Comparison of ENCODE assay signal across 19 cellular contexts in the genomic region with DNA sequence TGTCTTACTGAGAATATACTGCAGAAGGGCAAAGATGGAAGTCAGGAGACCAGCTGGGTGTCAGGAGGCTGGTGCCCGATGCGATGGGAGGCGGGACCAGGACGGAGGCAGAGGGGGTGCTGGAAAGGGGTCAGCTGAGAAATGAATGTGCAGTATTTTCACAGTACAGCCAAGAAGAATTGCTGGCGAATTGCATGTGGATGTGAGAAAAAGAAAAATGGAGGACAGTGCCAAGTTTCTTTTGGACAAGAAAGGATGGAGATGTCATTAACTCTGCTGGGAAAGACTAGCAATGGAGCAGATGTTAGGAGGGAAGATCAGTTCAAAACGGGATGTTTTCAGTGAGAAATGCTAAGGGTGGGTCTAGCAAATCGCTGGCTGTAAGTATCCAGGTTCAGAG.
"Had no signal": no experiment of that assay in that cellular context is flagged by ENCODE, and none has a peak within 500 bp of the region (broad histone marks: within the 10 kb centered on the region; RNA-seq: fewer than 3 reads in every experiment).

No MANE protein-coding gene starts in this region.

- H3K27ac ChIP-seq: adrenal gland, foreskin keratinocyte, testis, upper lobe of right lung had no signal

- FAIRE-seq: colon had no signal

- H3K9me3 ChIP-seq: adrenal gland, mucosa of descending colon, testis, upper lobe of right lung had no signal

- H3K27me3 ChIP-seq: adrenal gland, foreskin keratinocyte, testis, upper lobe of right lung had no signal

- H3K4me1 ChIP-seq: adrenal gland, testis, upper lobe of right lung had no signal

- ATAC-seq: activated CD4-positive, CD25-positive, alpha-beta regulatory T cell treated with anti-CD3 and anti-CD28 coated beads, Interleukin-2, amount 50 U/mL, for 24 hours; esophagus mucosa; foreskin keratinocyte; naive thymus-derived CD8-positive, alpha-beta T cell; stimulated activated naive CD8-positive, alpha-beta T cell treated with anti-CD3 and anti-CD28 coated beads, Interleukin-15, Interleukin-2, amounts not matched to agents 100 U/mL and 50 U/mL, for 24 hours; upper lobe of right lung had no signal

- H3K36me3 ChIP-seq: adrenal gland, upper lobe of right lung had no signal

- H3K4me2 ChIP-seq: smooth muscle cell had no signal

- DNase-seq: activated CD4-positive, alpha-beta T cell treated with anti-CD3 and anti-CD28 coated beads, Interleukin-2, amount 50 U/mL, for 1 hour; activated CD8-positive, alpha-beta memory T cell treated with anti-CD3 and anti-CD28 coated beads for 24 hours; activated naive CD4-positive, alpha-beta T cell treated with anti-CD3 and anti-CD28 coated beads for 36 hours; caudate nucleus; foreskin keratinocyte; left colon; mammary epithelial cell; mucosa of descending colon; naive thymus-derived CD8-positive, alpha-beta T cell; retina; stimulated activated naive CD8-positive, alpha-beta T cell treated with anti-CD3 and anti-CD28 coated beads, Interleukin-15, Interleukin-2, amounts not matched to agents 100 U/mL and 50 U/mL, for 24 hours; T-helper 9 cell; testis; upper lobe of right lung had no signal

- H3K4me3 ChIP-seq: adrenal gland, mucosa of descending colon, smooth muscle cell, testis, upper lobe of right lung had no signal
